In the genomic region with DNA sequence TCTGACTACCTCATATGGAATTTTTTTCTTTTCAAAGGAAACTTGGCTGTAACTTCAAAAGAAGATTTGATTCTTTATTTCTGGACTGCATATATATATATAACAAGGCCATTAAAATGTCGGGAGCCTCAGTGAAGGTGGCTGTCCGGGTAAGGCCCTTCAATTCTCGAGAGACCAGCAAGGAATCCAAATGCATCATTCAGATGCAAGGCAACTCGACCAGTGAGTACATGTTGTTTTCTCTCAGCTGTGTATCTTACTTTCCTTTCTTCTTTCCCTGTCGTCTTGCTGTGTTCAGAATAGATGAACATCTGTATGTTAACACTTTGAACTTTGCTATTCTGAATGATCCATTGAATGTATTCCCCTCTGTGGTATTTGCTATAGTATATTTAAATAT, we compare ENCODE assay signal across 18 cellular contexts. TPM values are rescaled to one million over a fixed set of nuclear protein-coding genes. Genes with fewer than 3 reads are reported as not detected.
A peak's percentile ranks its signal among the peaks of the same experiment; 100 is the strongest.
DNase-seq lines count a peak whose midpoint lies in the region; ATAC-seq, FAIRE-seq and TF ChIP-seq lines count a peak whose summit lies in the region.
"Had no signal": no experiment of that assay in that cellular context is flagged by ENCODE, and none has a peak within 500 bp of the region (broad histone marks: within the 10 kb centered on the region; RNA-seq: fewer than 3 reads in every experiment).

No MANE protein-coding gene starts in this region.

- peak; percentile 19 to 59 for DNase-seq in cardiac fibroblast (ENCODE audit: low read depth in 2 of 2)
- peak; percentile 48 for DNase-seq in osteoblast (ENCODE audit: insufficient read length, low spot score, missing footprints)
- DNase-seq in epidermal melanocyte (ENCODE audit: insufficient read length, low spot score), result no peak
- no peak for DNase-seq in activated naive CD8-positive, alpha-beta T cell treated with anti-CD3 and anti-CD28 coated beads, Interleukin-2, amount 50 U/mL, for 24 hours
- no peak for DNase-seq in NCI-H1105 treated with DMSO at 0.1 percent for 48 hours (lab: John Stamatoyannopoulos, UW)
- DNase-seq: ACHN; Calu3; CD4-positive, CD25-positive, alpha-beta regulatory T cell; HCEC 1CT; NCI-H1417 treated with DMSO at 0.1 percent for 48 hours; NCI-H2029; NCI-H510A treated with DMSO at 0.1 percent for 48 hours; RPMI8226 had no signal

- H3K27ac ChIP-seq in gastroesophageal sphincter (peak overlapping the region in 3 of 4 donors; percentile 22 to 29 (median 22)), osteoblast (ENCODE audit: low read depth, low read length) (peak overlapping the region; percentile 15)

- FAIRE-seq in G401.6 (lab: Jason Lieb, UNC), result peak; percentile 13
- FAIRE-seq: GM12891 had no signal

- H3K4me3 Mint-ChIP-seq in activated naive CD8-positive, alpha-beta T cell treated with anti-CD3 and anti-CD28 coated beads, Interleukin-2, amount 50 U/mL, for 24 hours, result no peak overlapping the region
- H3K4me3 Mint-ChIP-seq: CD4-positive, CD25-positive, alpha-beta regulatory T cell; IgD-negative memory B cell had no signal

- H3K36me3 ChIP-seq in gastroesophageal sphincter (peaks cover 0 to 21% of the 10 kb centered on the region in 2 donors), osteoblast (ENCODE audit: insufficient read depth, low read length) (peaks cover 10% of the 10 kb centered on the region)

- TF ChIP-seq CTCF in cardiac fibroblast (IDR thresholded peaks at IDR 0.05; ENCODE audit: low read depth, low read length) (no peak), gastroesophageal sphincter (IDR thresholded peaks at IDR 0.05) (no peak), osteoblast (IDR thresholded peaks at IDR 0.05; ENCODE audit: extremely low read depth, low read depth, low read length) (no peak)

- no peak for ATAC-seq in gastroesophageal sphincter
- no peak for ATAC-seq in GM18517 (IDR thresholded peaks at IDR 0.05; ENCODE audit: unreplicated experiment)
- no peak for ATAC-seq in activated naive CD8-positive, alpha-beta T cell treated with anti-CD3 and anti-CD28 coated beads, Interleukin-2, amount 50 U/mL, for 24 hours

- H3K9me3 ChIP-seq in gastroesophageal sphincter, result no peaks in the 10 kb centered on the region
- H3K9me3 ChIP-seq in osteoblast (ENCODE audit: low read depth, low read length), result no peaks in the 10 kb centered on the region

- H3K27ac Mint-ChIP-seq in activated naive CD8-positive, alpha-beta T cell treated with anti-CD3 and anti-CD28 coated beads, Interleukin-2, amount 50 U/mL, for 24 hours, result no peak overlapping the region
- H3K27ac Mint-ChIP-seq: CD4-positive, CD25-positive, alpha-beta regulatory T cell; IgD-negative memory B cell had no signal

- peaks cover 1% of the 10 kb centered on the region for H3K36me3 Mint-ChIP-seq in activated naive CD8-positive, alpha-beta T cell treated with anti-CD3 and anti-CD28 coated beads, Interleukin-2, amount 50 U/mL, for 24 hours (ENCODE audit: low read depth)
- H3K36me3 Mint-ChIP-seq: CD4-positive, CD25-positive, alpha-beta regulatory T cell had no signal

- no peaks in the 10 kb centered on the region for H3K9me3 Mint-ChIP-seq in activated naive CD8-positive, alpha-beta T cell treated with anti-CD3 and anti-CD28 coated beads, Interleukin-2, amount 50 U/mL, for 24 hours
- H3K9me3 Mint-ChIP-seq: CD4-positive, CD25-positive, alpha-beta regulatory T cell; IgD-negative memory B cell had no signal

- H4K20me1 ChIP-seq in osteoblast (ENCODE audit: insufficient read depth, low read length), result peaks cover 46% of the 10 kb centered on the region

- TF ChIP-seq EP300 in gastroesophageal sphincter (IDR thresholded peaks at IDR 0.05), result no peak

- H3K4me1 ChIP-seq in gastroesophageal sphincter, result peaks cover 0 to 65% (median 8%) of the 10 kb centered on the region in 3 donors
- peaks cover 6% of the 10 kb centered on the region for H3K4me1 ChIP-seq in osteoblast (ENCODE audit: insufficient read depth, low read length)

- H3K4me1 Mint-ChIP-seq in activated naive CD8-positive, alpha-beta T cell treated with anti-CD3 and anti-CD28 coated beads, Interleukin-2, amount 50 U/mL, for 24 hours, result peaks cover 18% of the 10 kb centered on the region

- no peaks in the 10 kb centered on the region for H3K27me3 ChIP-seq in gastroesophageal sphincter
- no peaks in the 10 kb centered on the region for H3K27me3 ChIP-seq in osteoblast (ENCODE audit: insufficient read depth, low read length)

- H3K79me2 ChIP-seq in osteoblast (ENCODE audit: insufficient read depth, low read length), result peaks cover 82% of the 10 kb centered on the region

- no peaks in the 10 kb centered on the region for H3K27me3 Mint-ChIP-seq in activated naive CD8-positive, alpha-beta T cell treated with anti-CD3 and anti-CD28 coated beads, Interleukin-2, amount 50 U/mL, for 24 hours
- H3K27me3 Mint-ChIP-seq: CD4-positive, CD25-positive, alpha-beta regulatory T cell; IgD-negative memory B cell had no signal

- H2AFZ ChIP-seq in osteoblast (ENCODE audit: low read length), result no peak overlapping the region

- WGBS in gastroesophageal sphincter (ENCODE audit: low coverage in 1 of 2), 2 donors, result 21 to 27% methylated on average over 5 of the region's 5 CpGs

- no peak overlapping the region for H3K4me2 ChIP-seq in osteoblast (ENCODE audit: insufficient read depth, low read length)

- TF ChIP-seq POLR2A in gastroesophageal sphincter (IDR thresholded peaks at IDR 0.05), result no peak

- no peak overlapping the region for H3K4me3 ChIP-seq in cardiac fibroblast (replicated peaks in 1 of 2; ENCODE audit: low read depth in 2 of 2, low read length in 2 of 2)
- H3K4me3 ChIP-seq in gastroesophageal sphincter, result no peak overlapping the region
- no peak overlapping the region for H3K4me3 ChIP-seq in osteoblast (ENCODE audit: insufficient read depth, low read length)

RNA-seq across cellular contexts. Expression of a gene that starts 21.8 kb away (rescaled TPM):
- total RNA-seq in gastroesophageal sphincter (10 to 100 TPM; 63.1 to 83.8 (median 71.2) TPM), osteoblast (35.8 and 38.0 TPM in 2 replicates)

Comparison
In these comparisons a context has a peak if more than half of its experiments do, and no peak if none do; other contexts are left out.
1. DNase-seq: peak in cardiac fibroblast (2 of 2) and osteoblast (single experiment); none in epidermal melanocyte (single experiment), activated naive CD8-positive, alpha-beta T cell treated with anti-CD3 and anti-CD28 coated beads, Interleukin-2, amount 50 U/mL, for 24 hours (single experiment) and NCI-H1105 treated with DMSO at 0.1 percent for 48 hours (single experiment).